In the genomic region with DNA sequence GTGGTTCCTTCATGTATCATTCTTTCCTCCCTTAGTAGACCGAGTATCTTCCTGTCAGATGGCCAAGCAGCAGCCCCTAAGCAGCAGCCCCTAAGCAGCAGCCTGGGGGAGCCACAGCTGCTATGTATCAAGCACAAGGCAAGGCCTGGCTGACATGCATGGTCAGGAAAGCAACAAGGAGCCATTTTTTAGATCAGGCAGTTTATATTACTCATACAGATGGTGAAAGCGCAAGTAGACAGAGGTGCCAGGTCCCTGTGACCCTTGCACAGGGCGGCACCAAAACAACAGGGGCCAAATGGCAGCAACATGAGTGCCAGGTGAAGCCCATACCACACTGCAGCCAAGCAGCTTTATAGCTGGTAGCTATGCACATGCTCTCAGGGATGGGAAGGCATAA, we compare ENCODE assay signal across 14 cellular contexts.
"Had no signal": no experiment of that assay in that cellular context is flagged by ENCODE, and none has a peak within 500 bp of the region (broad histone marks: within the 10 kb centered on the region; RNA-seq: fewer than 3 reads in every experiment).

No MANE protein-coding gene starts in this region.

- H3K9me3 Mint-ChIP-seq: stimulated activated effector memory CD8-positive, alpha-beta T cell treated with anti-CD3 and anti-CD28 coated beads, Interleukin-12 subunit alpha, Interleukin-12 subunit beta, amount 100 ng/mL, for 72 hours had no signal

- H3K4me3 ChIP-seq: ascending aorta, breast epithelium, left ventricle myocardium inferior, prostate gland, thoracic aorta, uterus had no signal

- H3K27me3 ChIP-seq: ascending aorta, breast epithelium, uterus had no signal

- H3K4me1 Mint-ChIP-seq: memory B cell, nephron progenitor cell had no signal

- H3K27me3 Mint-ChIP-seq: memory B cell had no signal

- H3K27ac Mint-ChIP-seq: activated CD4-positive, alpha-beta memory T cell treated with anti-CD3 and anti-CD28 coated beads, Interleukin-2, amount 10 ng/mL, durations not matched to agents 7 days and 5 days; activated T-helper 1 cell treated with anti-CD3 and anti-CD28 coated beads, Interleukin-12 subunit alpha, Interleukin-12 subunit beta, Interleukin-2, Interleukin-4 antibody, amounts not matched to agents 30 ng/mL and 10 ng/mL and 1 ng/mL, durations not matched to agents 14 hours and 24 hours and 36 hours; memory B cell; nephron progenitor cell had no signal

- H3K36me3 ChIP-seq: ascending aorta, breast epithelium, left ventricle myocardium inferior, prostate gland, thoracic aorta, uterus had no signal

- DNase-seq: activated CD4-positive, alpha-beta memory T cell treated with anti-CD3 and anti-CD28 coated beads, Interleukin-2, amount 10 ng/mL, durations not matched to agents 7 days and 5 days; activated CD8-positive, alpha-beta memory T cell treated with anti-CD3 and anti-CD28 coated beads, Interleukin-2, amount 50 U/mL, for 4 hours; activated naive CD4-positive, alpha-beta T cell; left ventricle myocardium inferior; nephron progenitor cell; uterus had no signal

- H3K4me3 Mint-ChIP-seq: activated CD4-positive, alpha-beta memory T cell treated with anti-CD3 and anti-CD28 coated beads, Interleukin-2, amount 10 ng/mL, durations not matched to agents 7 days and 5 days; activated T-helper 1 cell treated with anti-CD3 and anti-CD28 coated beads, Interleukin-12 subunit alpha, Interleukin-12 subunit beta, Interleukin-2, Interleukin-4 antibody, amounts not matched to agents 30 ng/mL and 10 ng/mL and 1 ng/mL, durations not matched to agents 14 hours and 24 hours and 36 hours; memory B cell; nephron progenitor cell; stimulated activated effector memory CD8-positive, alpha-beta T cell treated with anti-CD3 and anti-CD28 coated beads, Interleukin-12 subunit alpha, Interleukin-12 subunit beta, amount 100 ng/mL, for 72 hours had no signal

- H3K4me1 ChIP-seq: ascending aorta, breast epithelium, left ventricle myocardium inferior, prostate gland, uterus had no signal

- ATAC-seq: stimulated activated effector memory CD8-positive, alpha-beta T cell treated with anti-CD3 and anti-CD28 coated beads, Interleukin-12 subunit alpha, Interleukin-12 subunit beta, amount 100 ng/mL, for 72 hours had no signal

- H3K9me3 ChIP-seq: ascending aorta, breast epithelium, left ventricle myocardium inferior, prostate gland, thoracic aorta, uterus had no signal

- H3K27ac ChIP-seq: ascending aorta, breast epithelium, left ventricle myocardium inferior, prostate gland, thoracic aorta, uterus, VCaP had no signal

- H3K36me3 Mint-ChIP-seq: stimulated activated effector memory CD8-positive, alpha-beta T cell treated with anti-CD3 and anti-CD28 coated beads, Interleukin-12 subunit alpha, Interleukin-12 subunit beta, amount 100 ng/mL, for 72 hours had no signal
